In genomic region chr5:177482359-177482795, GRCh38 we compare ENCODE assay signal across 1 cellular context.
TF ChIP-seq lines count a peak whose summit lies in the region.

No MANE protein-coding gene starts in this region.

TF ChIP-seq in IMR-90, 13 proteins besides CTCF, POLR2A, EP300 and RAD21:
- TF ChIP-seq FOS (IDR thresholded peaks at IDR 0.05; ENCODE audit: low read depth, low read length) (no peak), MXI1 (IDR thresholded peaks at IDR 0.05; ENCODE audit: borderline replicate concordance, low read depth, low read length) (no peak), MAZ (IDR thresholded peaks at IDR 0.05; ENCODE audit: borderline replicate concordance, low read depth, low read length) (no peak), MAFK (IDR thresholded peaks at IDR 0.05; ENCODE audit: low read depth, low read length) (no peak), ELK1 (IDR thresholded peaks at IDR 0.05; ENCODE audit: borderline replicate concordance, low read depth, low read length) (no peak), BHLHE40 (IDR thresholded peaks at IDR 0.05; ENCODE audit: low read depth, low read length) (no peak), RFX5 (IDR thresholded peaks at IDR 0.05; ENCODE audit: low read depth, low read length) (no peak), RCOR1 (IDR thresholded peaks at IDR 0.05; ENCODE audit: insufficient replicate concordance, low read length) (no peak)
TF ChIP-seq in IMR-90: peak in this region for 0.
